Comparison of ENCODE assay signal across 8 cellular contexts in the genomic region with DNA sequence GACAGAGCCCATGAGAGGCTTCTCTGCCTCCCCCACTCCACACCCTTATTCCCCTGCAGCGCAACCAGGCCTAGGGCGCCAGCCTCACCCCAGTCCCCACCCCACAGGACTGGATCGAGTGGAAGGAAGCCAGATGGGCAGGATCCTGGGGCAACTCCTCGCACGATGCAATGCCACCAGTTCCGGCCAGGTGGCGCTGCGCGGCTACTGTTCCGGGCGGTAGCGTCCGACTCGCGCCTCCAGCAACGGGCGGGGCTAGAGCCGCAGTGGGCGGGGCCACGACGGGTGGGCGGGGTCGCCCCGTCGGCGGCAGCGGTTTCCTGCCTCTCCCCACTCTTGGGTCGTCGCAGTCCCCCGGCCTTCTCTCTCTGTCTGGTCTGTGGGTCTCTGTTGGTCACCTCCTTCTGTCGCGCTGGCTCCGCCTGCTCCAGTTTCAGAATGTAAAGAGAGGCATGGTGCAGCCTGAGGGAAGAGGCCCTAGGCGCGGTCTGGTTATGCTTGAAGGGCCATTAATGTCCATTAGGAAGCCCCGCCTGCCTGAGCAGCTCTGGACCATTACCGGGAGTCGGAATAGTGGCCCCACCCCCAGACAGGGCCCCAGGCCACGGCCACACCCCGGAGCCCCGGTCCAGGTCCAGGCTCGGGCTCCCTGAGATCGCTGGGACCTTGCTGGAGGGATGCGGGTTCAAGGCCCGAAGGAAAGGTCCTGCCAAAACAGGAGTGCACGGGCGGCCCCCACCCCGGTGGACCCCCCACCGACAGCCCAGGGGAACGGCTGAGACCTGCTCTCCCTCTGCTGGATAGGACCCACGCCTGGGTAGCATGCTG. TPM values are rescaled to one million over a fixed set of nuclear protein-coding genes. Genes with fewer than 3 reads are reported as not detected.
A peak's percentile ranks its signal among the peaks of the same experiment; 100 is the strongest.
DNase-seq lines count a peak whose midpoint lies in the region; ATAC-seq and TF ChIP-seq lines count a peak whose summit lies in the region.

No MANE protein-coding gene starts in this region.

- no peak for DNase-seq in BJ (ENCODE audit: low read depth)
- DNase-seq in HS-5 (ENCODE audit: low read depth): peak; percentile 43
- DNase-seq in OCI-LY7 (ENCODE audit: low spot score): peak; percentile 89
- peak; percentile 96 for DNase-seq in activated T-cell treated with anti-CD3 and anti-CD28 coated beads for 48 hours (ENCODE audit: low read depth)
- DNase-seq in stimulated activated CD8-positive, alpha-beta memory T cell treated with anti-CD3 and anti-CD28 coated beads, Interleukin-4, amount 100 ng/mL, for 48 hours: peak; percentile 99

- H3K4me1 ChIP-seq in OCI-LY7 (ENCODE audit: insufficient read depth, low read length, poor library complexity, severe bottlenecking) (peaks cover 13% of the 10 kb centered on the region), mucosa of stomach (ENCODE audit: control insufficient read depth, insufficient read depth, low read length) (peaks cover 60% of the 10 kb centered on the region)

- intact Hi-C loops in OCI-LY7 (cut with micrococcal nuclease; ENCODE audit: unreplicated experiment): loop anchor here (1.0 to 2.0 kb wide), 2 partner anchors 23 to 117 kb away; a partner anchor contains a TSS

- peak; percentile 89 for TF ChIP-seq CTCF in BJ (IDR thresholded peaks at IDR 0.05; ENCODE audit: insufficient read depth, low read depth, low read length)
- peak; percentile 91 for TF ChIP-seq CTCF in OCI-LY7 (conservative IDR thresholded peaks at IDR 0.05; ENCODE audit: low read length)

- no TSS peak for BruUV-seq in OCI-LY7 (replicated peaks; lab: Mats Ljungman, UMichigan)

- H3K79me2 ChIP-seq in OCI-LY7 (ENCODE audit: insufficient read depth, low read depth, low read length): no peaks in the 10 kb centered on the region

- H3K9me3 ChIP-seq in OCI-LY7 (ENCODE audit: low read length): no peaks in the 10 kb centered on the region
- no peaks in the 10 kb centered on the region for H3K9me3 ChIP-seq in mucosa of stomach (ENCODE audit: control insufficient read depth, low read length)

- peak overlapping the region; percentile 81 for H2AFZ ChIP-seq in OCI-LY7 (ENCODE audit: low read length)

- H4K20me1 ChIP-seq in OCI-LY7 (ENCODE audit: insufficient read depth, low read length): no peaks in the 10 kb centered on the region

- H3K36me3 ChIP-seq in BJ (ENCODE audit: control insufficient read depth, insufficient read depth, low read length) (no peaks in the 10 kb centered on the region), OCI-LY7 (ENCODE audit: insufficient read depth, low read length) (no peaks in the 10 kb centered on the region), mucosa of stomach (ENCODE audit: control insufficient read depth, insufficient read depth, low read length) (no peaks in the 10 kb centered on the region)

- no peak overlapping the region for H3K27ac ChIP-seq in OCI-LY7 (ENCODE audit: low read depth, low read length, poor library complexity, severe bottlenecking)

- no peaks in the 10 kb centered on the region for H3K9me2 ChIP-seq in OCI-LY7 (ENCODE audit: insufficient read depth, low read length)

- ATAC-seq in GM19043 (IDR thresholded peaks at IDR 0.05; ENCODE audit: low read depth, unreplicated experiment) (peak; percentile 71), esophagus mucosa (peak; percentile 87)

- CTCF ChIA-PET in BJ (lab: Yijun Ruan, JAX): interaction anchor here (0.6 to 4.2 kb wide), 40 partner anchors 9 to 1055 kb away, joined by 3 to 34 read pairs (median 5); a partner anchor contains a TSS
- CTCF ChIA-PET in OCI-LY7 (lab: Charles Lee; ENCODE audit: unreplicated experiment): interaction anchor here (0.6 to 0.7 kb wide), 2 partner anchors 56 to 117 kb away, joined by 3 to 8 read pairs; no protein-coding TSS in a partner anchor

- H3K9ac ChIP-seq in mucosa of stomach (ENCODE audit: low read length): peak overlapping the region; percentile 62

- peak overlapping the region; percentile 67 for H3K4me2 ChIP-seq in OCI-LY7 (ENCODE audit: low read length)

- POLR2A ChIA-PET in BJ (lab: Charles Lee): interaction anchor here (0.6 to 1.5 kb wide), 3 partner anchors 117 to 153 kb away, joined by 4 to 22 read pairs (median 5); a partner anchor contains a TSS
- POLR2A ChIA-PET in OCI-LY7 (lab: Charles Lee): no interaction called here

- H3K4me3 ChIP-seq in BJ (ENCODE audit: low read depth, low read length) (peak overlapping the region; percentile 18), OCI-LY7 (ENCODE audit: low read depth, low read length, poor library complexity, severe bottlenecking) (peak overlapping the region; percentile 29), mucosa of stomach (ENCODE audit: low read length) (peak overlapping the region; percentile 25)

- H3K27me3 ChIP-seq in BJ (ENCODE audit: control insufficient read depth, insufficient read depth, low read length) (peaks cover 6% of the 10 kb centered on the region; the same call in 1 of the 2 replicates), mucosa of stomach (ENCODE audit: control insufficient read depth, insufficient read depth, low read length) (peaks cover 22% of the 10 kb centered on the region)

RNA-seq across cellular contexts. Expression of a gene that starts 3.4 kb away (rescaled TPM):
- 62.1 and 107 TPM in 2 replicates for polyA plus RNA-seq in BJ (2011; rRNA removed)
- polyA minus RNA-seq in BJ (2011; rRNA and poly(A)+ RNA removed): 25.1 and 26.2 TPM in 2 replicates
- not detected in 2 replicates for total RNA-seq in OCI-LY7 (2014; rRNA removed; shearing (Covaris generic))
- 0.27 and 0.31 TPM in 2 replicates for total RNA-seq in OCI-LY7 (2022)
- 21.6 TPM for total RNA-seq in esophagus mucosa

RNA-seq across cellular contexts. Expression of a gene that starts 3.7 kb away (rescaled TPM):
- polyA plus RNA-seq in BJ (2011; rRNA removed): 0.26 and 0.33 TPM in 2 replicates
- polyA minus RNA-seq in BJ (2011; rRNA and poly(A)+ RNA removed): not detected in 2 replicates
- total RNA-seq in OCI-LY7 (2014; rRNA removed; shearing (Covaris generic)): 0.85 and 0.88 TPM in 2 replicates
- total RNA-seq in OCI-LY7 (2022) (1.3 and 3.7 TPM in 2 replicates), esophagus mucosa (0.80 TPM)

RNA-seq across cellular contexts. Expression of a gene that starts 13.7 kb away (rescaled TPM):
- 14.4 and 23.0 TPM in 2 replicates for polyA plus RNA-seq in BJ (2011; rRNA removed)
- 11.2 and 14.8 TPM in 2 replicates for polyA minus RNA-seq in BJ (2011; rRNA and poly(A)+ RNA removed)
- 26.3 and 37.2 TPM in 2 replicates for total RNA-seq in OCI-LY7 (2014; rRNA removed; shearing (Covaris generic))
- total RNA-seq in OCI-LY7 (2022) (80.4 and 83.8 TPM in 2 replicates), esophagus mucosa (41.0 TPM)

RNA-seq across cellular contexts. Expression of a gene that starts 24.3 kb away (rescaled TPM):
- polyA plus RNA-seq in BJ (2011; rRNA removed): 14.6 and 21.0 TPM in 2 replicates
- polyA minus RNA-seq in BJ (2011; rRNA and poly(A)+ RNA removed): 3.5 and 10.6 TPM in 2 replicates
- 50.9 and 56.2 TPM in 2 replicates for total RNA-seq in OCI-LY7 (2014; rRNA removed; shearing (Covaris generic))
- total RNA-seq in OCI-LY7 (2022) (44.6 and 51.5 TPM in 2 replicates), esophagus mucosa (15.8 TPM)

RNA-seq across cellular contexts. Expression of a gene that starts 24.5 kb away (rescaled TPM):
- 30.5 and 66.3 TPM in 2 replicates for polyA plus RNA-seq in BJ (2011; rRNA removed)
- polyA minus RNA-seq in BJ (2011; rRNA and poly(A)+ RNA removed): 67.8 and 87.9 TPM in 2 replicates
- 42.8 and 57.2 TPM in 2 replicates for total RNA-seq in OCI-LY7 (2014; rRNA removed; shearing (Covaris generic))
- total RNA-seq in OCI-LY7 (2022) (152 and 160 TPM in 2 replicates), esophagus mucosa (49.5 TPM)

Comparison
In these comparisons a context has a peak if more than half of its experiments do, and no peak if none do; other contexts are left out.
1. RNA of a gene that starts 3.4 kb away (total RNA-seq): 21.6 TPM in esophagus mucosa (single experiment); 0.27 to 0.31 TPM in OCI-LY7; every median in the first group is over 10 times any median in the second.
2. Peak in every context shown above with its lines, with median percentiles within 50 percentile points of each other: H3K4me3 ChIP-seq.